In the genomic region with DNA sequence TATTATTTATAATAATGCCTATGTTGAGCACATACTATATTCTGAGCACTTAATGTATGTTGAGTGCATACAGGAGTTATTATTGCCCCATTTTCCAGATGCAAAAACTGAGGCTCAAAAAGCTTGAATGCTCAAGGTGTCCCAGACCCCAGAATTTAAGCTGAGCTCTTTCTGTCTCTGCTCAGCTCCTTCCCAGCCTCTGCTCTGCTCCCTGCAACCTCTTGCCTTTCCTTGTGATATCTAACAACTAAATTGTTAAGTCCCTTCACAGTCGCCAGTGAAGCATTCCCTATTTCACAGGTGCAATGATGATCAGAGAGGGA, we compare ENCODE assay signal across 13 cellular contexts. TPM values are rescaled to one million over a fixed set of nuclear protein-coding genes. Genes with fewer than 3 reads are reported as not detected.
DNase-seq lines count a peak whose midpoint lies in the region; ATAC-seq and TF ChIP-seq lines count a peak whose summit lies in the region.
"Had no signal": no experiment of that assay in that cellular context is flagged by ENCODE, and none has a peak within 500 bp of the region (broad histone marks: within the 10 kb centered on the region; RNA-seq: fewer than 3 reads in every experiment).

No MANE protein-coding gene starts in this region.

- 79% methylated on average over 1 of the region's 1 CpG for WGBS in hepatocyte (ENCODE audit: low lambda C conversion rate, missing lambda C conversion rate)

- H3K4me1 ChIP-seq in DND-41 (ENCODE audit: insufficient read depth, low read length) (peaks cover 47% of the 10 kb centered on the region), hepatocyte (ENCODE audit: insufficient read depth) (peaks cover 6% of the 10 kb centered on the region)

- H3K79me2 ChIP-seq in DND-41 (ENCODE audit: insufficient read depth, low read length): peaks cover 70% of the 10 kb centered on the region
- H3K79me2 ChIP-seq in hepatocyte: peaks cover 43% of the 10 kb centered on the region

- H4K20me1 ChIP-seq in DND-41 (ENCODE audit: insufficient read depth, low read length) (peaks cover 50% of the 10 kb centered on the region), hepatocyte (ENCODE audit: insufficient read depth, poor library complexity, severe bottlenecking) (peaks cover 17% of the 10 kb centered on the region)

- TF ChIP-seq CTCF in DND-41 (IDR thresholded peaks at IDR 0.05; ENCODE audit: borderline replicate concordance, extremely low read depth, low read length, poor library complexity, severe bottlenecking) (no peak), hepatocyte (IDR thresholded peaks at IDR 0.05; ENCODE audit: poor library complexity) (no peak), foreskin fibroblast (IDR thresholded peaks at IDR 0.05; ENCODE audit: low read depth, low read length) (no peak)

- H3K4me2 ChIP-seq in DND-41 (ENCODE audit: insufficient read depth, low read length): peak overlapping the region; percentile 57
- peak overlapping the region; percentile 88 for H3K4me2 ChIP-seq in hepatocyte

- peak overlapping the region in 1 of 2 experiments; percentile 33; a peak in 2 of 4 replicates for H3K4me3 ChIP-seq in DND-41 (ENCODE audit: low read depth in 1 of 2, low read length in 2 of 2)
- H3K4me3 ChIP-seq in hepatocyte: no peak overlapping the region
- no peak overlapping the region for H3K4me3 ChIP-seq in skin epidermis
- H3K4me3 ChIP-seq in foreskin fibroblast (ENCODE audit: low read depth in 1 of 2, low read length in 2 of 2): no peak overlapping the region
- H3K4me3 ChIP-seq in MG63: no peak overlapping the region

- H3K36me3 ChIP-seq in DND-41 (ENCODE audit: insufficient read depth, low read length) (peaks cover 58% of the 10 kb centered on the region), hepatocyte (replicated peaks; ENCODE audit: insufficient read depth, low read depth) (no peaks in the 10 kb centered on the region), MG63 (no peaks in the 10 kb centered on the region)

- H2AFZ ChIP-seq in DND-41 (ENCODE audit: low read depth, low read length): no peak overlapping the region
- H2AFZ ChIP-seq in hepatocyte: no peak overlapping the region

- peak overlapping the region; percentile 90 for H3K27ac ChIP-seq in DND-41 (ENCODE audit: low read length)
- H3K27ac ChIP-seq in hepatocyte: peak overlapping the region; percentile 83
- H3K27ac ChIP-seq in skin epidermis: peak overlapping the region in 18 of 21 experiments; percentile 56 to 99 (median 78)

- H3K9ac ChIP-seq in DND-41 (ENCODE audit: low read depth, low read length): peak overlapping the region; percentile 33

- H3K9me2 ChIP-seq in hepatocyte (replicated peaks; ENCODE audit: insufficient read depth): no peaks in the 10 kb centered on the region

- DNase-seq in DND-41 (no peak), NAMALWA (ENCODE audit: low spot score) (peak; percentile 53), hepatocyte (ENCODE audit: low spot score) (no peak), foreskin fibroblast (no peak), T1000 (lab: John Stamatoyannopoulos, UW) (no peak), MG63 (no peak)
- DNase-seq: activated CD4-positive, alpha-beta T cell treated with anti-CD3 and anti-CD28 coated beads for 1 hour; CD4-positive, CD25-positive, alpha-beta regulatory T cell; erythroblast; hippocampal formation; occipital lobe had no signal

- no peak for ATAC-seq in DND-41 (ENCODE audit: insufficient read depth, low read depth)

- H3K9me3 ChIP-seq in DND-41 (ENCODE audit: insufficient read depth, low read length, severe bottlenecking) (no peaks in the 10 kb centered on the region), hepatocyte (ENCODE audit: low read depth) (no peaks in the 10 kb centered on the region), MG63 (no peaks in the 10 kb centered on the region)
- H3K9me3 ChIP-seq: upper lobe of left lung had no signal

- H3K27me3 ChIP-seq in DND-41 (ENCODE audit: insufficient read depth, low read length, poor library complexity): no peaks in the 10 kb centered on the region
- H3K27me3 ChIP-seq in hepatocyte: no peaks in the 10 kb centered on the region
- H3K27me3 ChIP-seq in MG63: peaks cover 5% of the 10 kb centered on the region; the same call in 1 of the 2 replicates

RNA-seq across cellular contexts. Expression of gene NOTCH3, which starts 4.2 kb away (rescaled TPM):
- total RNA-seq in hepatocyte: 17.2 and 25.2 TPM in 2 replicates
- 30.0 and 34.8 TPM in 2 replicates for polyA plus RNA-seq in hepatocyte
- 0.44 and 0.56 TPM in 2 replicates for total RNA-seq in MG63 (2014; rRNA removed; shearing (Covaris generic); ENCODE audit: low replicate concordance)
- total RNA-seq: CD4-positive, CD25-positive, alpha-beta regulatory T cell had no signal
- polyA plus RNA-seq: CD4-positive, CD25-positive, alpha-beta regulatory T cell had no signal

RNA-seq across cellular contexts. Expression of gene EPHX3, which starts 35.6 kb away (rescaled TPM):
- total RNA-seq in hepatocyte: 0.36 and 1.6 TPM in 2 replicates
- polyA plus RNA-seq in hepatocyte: 3.5 and 3.6 TPM in 2 replicates
- not detected in 2 replicates for total RNA-seq in MG63 (2014; rRNA removed; shearing (Covaris generic); ENCODE audit: low replicate concordance)
- total RNA-seq: occipital lobe had no signal
- polyA plus RNA-seq: CD4-positive, CD25-positive, alpha-beta regulatory T cell had no signal

Comparison
In these comparisons a context has a peak if more than half of its experiments do, and no peak if none do; other contexts are left out.
1. RNA of gene NOTCH3, which starts 4.2 kb away (total RNA-seq): 17.2 to 25.2 TPM in hepatocyte; 0.44 to 0.56 TPM in MG63; every median in the first group is over 10 times any median in the second.
2. Peak in every context shown above with its lines, with median percentiles within 50 percentile points of each other: H3K27ac ChIP-seq.